ENCODE assay signal across 8 cellular contexts in genomic region chr4:118224239-118224829, GRCh38.
A peak's percentile ranks its signal among the peaks of the same experiment; 100 is the strongest.
DNase-seq lines count a peak whose midpoint lies in the region; ATAC-seq and TF ChIP-seq lines count a peak whose summit lies in the region.

No MANE protein-coding gene starts in this region.

- peaks cover 0 to 17% (median 3%) of the 10 kb centered on the region in 4 donors for H3K4me1 ChIP-seq in transverse colon

- H3K9me3 Mint-ChIP-seq in activated B cell treated with CpG ODN at 0.5 μM for 24 hours, result no peaks in the 10 kb centered on the region

- no peak overlapping the region for H3K27ac Mint-ChIP-seq in activated B cell treated with CpG ODN at 0.5 μM for 24 hours

- TF ChIP-seq POLR2A in transverse colon (IDR thresholded peaks at IDR 0.05), result no peak

- no peak overlapping the region for H3K27ac ChIP-seq in transverse colon

- H3K4me1 Mint-ChIP-seq in activated B cell treated with CpG ODN at 0.5 μM for 24 hours, result no peaks in the 10 kb centered on the region

- no peaks in the 10 kb centered on the region for H3K36me3 Mint-ChIP-seq in activated B cell treated with CpG ODN at 0.5 μM for 24 hours (ENCODE audit: low read depth)

- peak; percentile 59 for ATAC-seq in HG02588 (IDR thresholded peaks at IDR 0.05; ENCODE audit: unreplicated experiment)
- no peak for ATAC-seq in activated B cell treated with CpG ODN at 0.5 μM for 24 hours (ENCODE audit: low read depth)

- DNase-seq in SHP77 (lab: John Stamatoyannopoulos, UW) (peak; percentile 6 to 29), SHP77 treated with DMSO at 0.1 percent for 48 hours (lab: John Stamatoyannopoulos, UW) (no peak), NCI-H1930 (lab: John Stamatoyannopoulos, UW) (peak; percentile 18 to 20), activated B cell treated with CpG ODN at 0.5 μM for 24 hours (no peak), iPS-NIHi7 (ENCODE audit: extremely low spot score) (peak; percentile 28), transverse colon (no peak), MG63 (no peak)

- H3K4me3 Mint-ChIP-seq in activated B cell treated with CpG ODN at 0.5 μM for 24 hours, result no peak overlapping the region

- H3K4me3 ChIP-seq in transverse colon (no peak overlapping the region), MG63 (no peak overlapping the region)

- peak; percentile 70 for TF ChIP-seq CTCF in activated B cell treated with CpG ODN at 0.5 μM for 24 hours (IDR thresholded peaks at IDR 0.05)
- peak; percentile 39 to 71 (median 66) for TF ChIP-seq CTCF in transverse colon (IDR thresholded peaks at IDR 0.05)

- no peaks in the 10 kb centered on the region for H3K27me3 ChIP-seq in transverse colon
- no peaks in the 10 kb centered on the region for H3K27me3 ChIP-seq in MG63

- WGBS in transverse colon (ENCODE audit: low coverage in 1 of 2), 2 donors, result 0 to 3% methylated on average over 3 of the region's 3 CpGs

- in situ Hi-C loops in transverse colon (cut with MboI; ENCODE audit: low pct_ligation_motif_present in 1 of 4, low pct_unique_long_range_greater_than_20kb in 1 of 4, low sequenced_read_pairs in 3 of 4), result loop anchor here in 1 of 4 donors (25.0 kb wide), 1 partner anchor 1862 kb away; no protein-coding TSS in a partner anchor

- H3K36me3 ChIP-seq in transverse colon (no peaks in the 10 kb centered on the region), MG63 (no peaks in the 10 kb centered on the region)

- intact Hi-C loops in activated B cell treated with CpG ODN at 0.5 μM for 24 hours (cut with micrococcal nuclease) (loop anchor here (2.0 kb wide), 2 partner anchors 46 to 148 kb away; no protein-coding TSS in a partner anchor), transverse colon (cut with DNase I; ENCODE audit: low total_unique reads) (no loop called here)

- H3K9me3 ChIP-seq in transverse colon (no peaks in the 10 kb centered on the region), MG63 (no peaks in the 10 kb centered on the region)

- CTCF ChIA-PET in activated B cell treated with CpG ODN at 0.5 μM for 24 hours (lab: Charles Lee), result interaction anchor here (0.8 to 1.4 kb wide), 6 partner anchors 8 to 39 kb away, joined by 3 to 4 read pairs (median 3); no protein-coding TSS in a partner anchor

- H3K27me3 Mint-ChIP-seq in activated B cell treated with CpG ODN at 0.5 μM for 24 hours, result peaks cover 2% of the 10 kb centered on the region

- TF ChIP-seq EP300 in transverse colon (IDR thresholded peaks at IDR 0.05; ENCODE audit: low read depth), result no peak

- POLR2A ChIA-PET in activated B cell treated with CpG ODN at 0.5 μM for 24 hours (lab: Charles Lee), result no interaction called here

Comparison
In these comparisons a context has a peak if more than half of its experiments do, and no peak if none do; other contexts are left out.
1. DNase-seq: peak in SHP77 (2 of 2), NCI-H1930 (2 of 2) and iPS-NIHi7 (single experiment); none in SHP77 treated with DMSO at 0.1 percent for 48 hours (single experiment), activated B cell treated with CpG ODN at 0.5 μM for 24 hours (single experiment), transverse colon (single experiment) and MG63 (single experiment).